In the genomic region with DNA sequence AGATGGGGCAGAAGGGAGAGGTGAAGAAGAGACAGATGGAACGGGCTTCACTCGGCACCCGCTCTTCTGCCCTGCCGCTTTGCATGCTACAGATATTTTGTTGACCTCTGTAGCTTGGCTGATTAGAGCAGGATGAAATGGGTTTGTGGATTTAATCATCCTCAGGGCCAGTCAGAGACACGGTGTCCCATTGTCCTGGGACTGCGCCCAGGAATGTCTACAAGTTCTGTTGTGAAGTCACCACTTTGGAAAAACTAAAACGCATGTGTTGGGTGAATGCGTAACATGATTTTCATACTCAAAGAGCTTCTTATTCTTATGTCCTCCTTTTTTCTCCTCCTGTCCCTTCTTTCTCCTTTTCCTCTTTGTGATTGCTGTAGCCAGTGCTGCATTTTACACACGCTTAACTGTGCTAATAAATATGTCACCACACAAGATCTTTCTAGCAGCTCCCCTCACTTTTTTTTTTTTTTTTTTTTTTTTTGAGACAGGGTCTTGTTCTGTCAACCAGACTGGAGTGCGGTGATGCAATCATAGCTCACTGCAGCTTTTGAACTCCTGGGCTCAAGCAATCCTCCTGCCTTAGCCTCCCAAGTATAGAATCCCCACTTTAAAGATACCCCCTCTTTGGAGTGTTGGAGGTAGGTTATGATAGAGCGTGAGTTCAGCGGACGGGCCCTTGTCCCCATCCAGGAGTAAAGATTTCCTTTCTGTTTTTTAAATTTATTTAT, we compare ENCODE assay signal across 24 cellular contexts. TPM values are rescaled to one million over a fixed set of nuclear protein-coding genes. Genes with fewer than 3 reads are reported as not detected.
DNase-seq lines count a peak whose midpoint lies in the region; TF ChIP-seq lines count a peak whose summit lies in the region.
"Had no signal": no experiment of that assay in that cellular context is flagged by ENCODE, and none has a peak within 500 bp of the region (broad histone marks: within the 10 kb centered on the region; RNA-seq: fewer than 3 reads in every experiment).

No MANE protein-coding gene starts in this region.

- intact Hi-C loops in Caco-2 (cut with micrococcal nuclease; ENCODE audit: unreplicated experiment): no loop called here

- H3K9ac ChIP-seq in GM23248 (no peak overlapping the region), neural progenitor cell (no peak overlapping the region)
- H3K9ac ChIP-seq: SK-N-SH had no signal

- H3K36me3 Mint-ChIP-seq in neural progenitor cell (no peaks in the 10 kb centered on the region), Caco-2 (ENCODE audit: insufficient read depth, unreplicated experiment) (no peaks in the 10 kb centered on the region)
- no peaks in the 10 kb centered on the region for H3K36me3 Mint-ChIP-seq in activated naive CD8-positive, alpha-beta T cell treated with anti-CD3 and anti-CD28 coated beads for 36 hours
- H3K36me3 Mint-ChIP-seq: CD8-positive, alpha-beta memory T cell; IgD-negative memory B cell had no signal

- TF ChIP-seq CTCF in AG10803 (conservative IDR thresholded peaks at IDR 0.05; ENCODE audit: low read length) (no peak), neural progenitor cell (IDR thresholded peaks at IDR 0.05) (no peak), Caco-2 (IDR thresholded peaks at IDR 0.05; ENCODE audit: insufficient read depth in 1 of 2, low read depth in 1 of 2, low read length in 1 of 2, severe bottlenecking in 1 of 2, unreplicated experiment in 1 of 2) (no peak)

- no TSS peak for BruUV-seq in Caco-2 (replicated peaks; lab: Mats Ljungman, UMichigan)

- in situ Hi-C loops in GM23248 (cut with MboI): no loop called here

- H3K36me3 ChIP-seq in GM23248 (ENCODE audit: low read depth) (no peaks in the 10 kb centered on the region), neural progenitor cell (no peaks in the 10 kb centered on the region), Caco-2 (ENCODE audit: control insufficient read depth, insufficient read depth, low read length) (no peaks in the 10 kb centered on the region)
- H3K36me3 ChIP-seq: Peyer's patch had no signal

- POLR2A ChIA-PET in Caco-2 (lab: Charles Lee): interaction anchor here (0.6 kb wide), 1 partner anchor 193 kb away, joined by 3 read pairs; no protein-coding TSS in a partner anchor

- H3K4me1 Mint-ChIP-seq in neural progenitor cell: peaks cover 37% of the 10 kb centered on the region
- H3K4me1 Mint-ChIP-seq in Caco-2 (ENCODE audit: low read depth, unreplicated experiment): no peaks in the 10 kb centered on the region
- H3K4me1 Mint-ChIP-seq in activated naive CD8-positive, alpha-beta T cell treated with anti-CD3 and anti-CD28 coated beads for 36 hours: no peaks in the 10 kb centered on the region
- H3K4me1 Mint-ChIP-seq: CD8-positive, alpha-beta memory T cell; H9 had no signal

- H3K27me3 ChIP-seq in GM23248 (replicated peaks; ENCODE audit: insufficient read depth) (no peaks in the 10 kb centered on the region), neural progenitor cell (no peaks in the 10 kb centered on the region), Caco-2 (replicated peaks; ENCODE audit: control insufficient read depth, insufficient read depth, low read length) (no peaks in the 10 kb centered on the region)
- H3K27me3 ChIP-seq: MG63, Peyer's patch had no signal

- H4K20me1 ChIP-seq in GM23248 (ENCODE audit: insufficient read depth) (no peaks in the 10 kb centered on the region), neural progenitor cell (ENCODE audit: low read depth) (no peaks in the 10 kb centered on the region)

- H3K79me2 ChIP-seq in GM23248 (ENCODE audit: insufficient read depth) (no peaks in the 10 kb centered on the region), neural progenitor cell (ENCODE audit: low read depth) (no peaks in the 10 kb centered on the region)

- H3K27ac ChIP-seq in GM23248 (no peak overlapping the region), neural progenitor cell (no peak overlapping the region)
- H3K27ac ChIP-seq: HL-60, Peyer's patch had no signal

- peaks cover 21% of the 10 kb centered on the region for H3F3A ChIP-seq in GM23248 (ENCODE audit: insufficient read depth)
- no peaks in the 10 kb centered on the region for H3F3A ChIP-seq in neural progenitor cell (ENCODE audit: low read depth)

- H3K4me1 ChIP-seq in GM23248 (ENCODE audit: insufficient read depth) (peaks cover 25% of the 10 kb centered on the region), neural progenitor cell (no peaks in the 10 kb centered on the region), Caco-2 (no peaks in the 10 kb centered on the region)
- H3K4me1 ChIP-seq: Peyer's patch had no signal

- H3K4me3 Mint-ChIP-seq in neural progenitor cell: no peak overlapping the region
- H3K4me3 Mint-ChIP-seq in Caco-2 (ENCODE audit: unreplicated experiment): no peak overlapping the region
- no peak overlapping the region for H3K4me3 Mint-ChIP-seq in activated naive CD8-positive, alpha-beta T cell treated with anti-CD3 and anti-CD28 coated beads for 36 hours
- H3K4me3 Mint-ChIP-seq: CD8-positive, alpha-beta memory T cell; H9; IgD-negative memory B cell had no signal

- H3K9me2 ChIP-seq in GM23248 (ENCODE audit: insufficient read depth): no peaks in the 10 kb centered on the region
- H3K9me2 ChIP-seq: SK-N-SH had no signal

- CTCF ChIA-PET in Caco-2 (lab: Charles Lee): interaction anchor here (0.6 kb wide), 1 partner anchor 58 kb away, joined by 3 read pairs; no protein-coding TSS in a partner anchor

- H3K27me3 Mint-ChIP-seq in neural progenitor cell (ENCODE audit: insufficient read depth, low read depth): peaks cover 13% of the 10 kb centered on the region
- H3K27me3 Mint-ChIP-seq in Caco-2 (ENCODE audit: insufficient read depth, unreplicated experiment): no peaks in the 10 kb centered on the region
- no peaks in the 10 kb centered on the region for H3K27me3 Mint-ChIP-seq in activated naive CD8-positive, alpha-beta T cell treated with anti-CD3 and anti-CD28 coated beads for 36 hours
- H3K27me3 Mint-ChIP-seq: IgD-negative memory B cell had no signal

- 44 to 52% methylated on average over 13 of the region's 13 CpGs for WGBS in GM23248 (ENCODE audit: low coverage in 1 of 2, low lambda C conversion rate in 2 of 2, missing lambda C conversion rate in 2 of 2), 2 experiments

- H3K4me2 ChIP-seq in GM23248 (ENCODE audit: unreplicated experiment) (peak overlapping the region; percentile 13), neural progenitor cell (no peak overlapping the region)
- H3K4me2 ChIP-seq: SK-N-SH had no signal

- H3K9me3 Mint-ChIP-seq in neural progenitor cell (peaks cover 30% of the 10 kb centered on the region), Caco-2 (ENCODE audit: unreplicated experiment) (peaks cover 9% of the 10 kb centered on the region)
- peaks cover 6% of the 10 kb centered on the region for H3K9me3 Mint-ChIP-seq in activated naive CD8-positive, alpha-beta T cell treated with anti-CD3 and anti-CD28 coated beads for 36 hours
- H3K9me3 Mint-ChIP-seq: CD8-positive, alpha-beta memory T cell; IgD-negative memory B cell had no signal

- H3K9me3 ChIP-seq in GM23248 (ENCODE audit: low read depth) (no peaks in the 10 kb centered on the region), neural progenitor cell (ENCODE audit: low read depth) (no peaks in the 10 kb centered on the region), Caco-2 (no peaks in the 10 kb centered on the region)
- H3K9me3 ChIP-seq: MG63, Peyer's patch, SK-N-SH had no signal

- H3K27ac Mint-ChIP-seq in neural progenitor cell: peak overlapping the region; percentile 93
- no peak overlapping the region for H3K27ac Mint-ChIP-seq in Caco-2 (ENCODE audit: unreplicated experiment)
- H3K27ac Mint-ChIP-seq in activated naive CD8-positive, alpha-beta T cell treated with anti-CD3 and anti-CD28 coated beads for 36 hours: no peak overlapping the region
- H3K27ac Mint-ChIP-seq: CD8-positive, alpha-beta memory T cell; H9; IgD-negative memory B cell had no signal

- peak; percentile 82 for DNase-seq in AG10803 (ENCODE audit: low read depth)
- DNase-seq in GM23248: peak; percentile 82
- DNase-seq in fibroblast of gingiva (ENCODE audit: low read depth): peak; percentile 39
- no peak for DNase-seq in neural progenitor cell (ENCODE audit: low spot score)
- no peak for DNase-seq in NCI-H510A treated with DMSO at 0.1 percent for 48 hours (lab: John Stamatoyannopoulos, UW)
- DNase-seq in Caco-2: no peak
- DNase-seq in iPS-NIHi7 (ENCODE audit: extremely low spot score): no peak
- no peak for DNase-seq in activated naive CD8-positive, alpha-beta T cell treated with anti-CD3 and anti-CD28 coated beads for 36 hours
- DNase-seq: C1 segment of cervical spinal cord; CD8-positive, alpha-beta memory T cell; H9; Kasumi-1; MG63; NCI-H1048; NCI-H1436 treated with DMSO at 0.1 percent for 48 hours; NCI-H2029 treated with DMSO at 0.1 percent for 48 hours; NCI-H2171; NCI-H446 treated with DMSO at 0.1 percent for 48 hours; Peyer's patch; Right ventricle myocardium superior; SK-N-SH had no signal

- no peak overlapping the region for H3K4me3 ChIP-seq in AG10803 (ENCODE audit: low read length)
- H3K4me3 ChIP-seq in GM23248: no peak overlapping the region
- no peak overlapping the region for H3K4me3 ChIP-seq in neural progenitor cell
- no peak overlapping the region for H3K4me3 ChIP-seq in Caco-2 (ENCODE audit: low read depth, low read length)
- H3K4me3 ChIP-seq: MG63, Peyer's patch had no signal

- H2AFZ ChIP-seq in GM23248 (peak overlapping the region; percentile 26; the same call in 1 of the 2 replicates), neural progenitor cell (replicated peaks) (no peak overlapping the region)

RNA-seq across cellular contexts. Expression of gene CPA4, which starts 3.4 kb away (rescaled TPM):
- 8.6 and 16.7 TPM in 2 replicates for total RNA-seq in GM23248 (2014; rRNA removed; shearing (Covaris generic))
- polyA plus RNA-seq in GM23248 (2016; fragmentation: Nextera tagmentation; extraction: Ambion mirVana): 10.4 and 11.9 TPM in 2 replicates
- total RNA-seq in neural progenitor cell (ENCODE audit: low replicate concordance) (not detected in 2 replicates), Caco-2 (2022) (0.59 and 0.72 TPM in 2 replicates)
- not detected for total RNA-seq in activated naive CD8-positive, alpha-beta T cell treated with anti-CD3 and anti-CD28 coated beads for 36 hours
- total RNA-seq: CD8-positive, alpha-beta memory T cell; H9; Peyer's patch; Right ventricle myocardium superior had no signal
- polyA plus RNA-seq: CD8-positive, alpha-beta memory T cell; IgD-negative memory B cell had no signal

RNA-seq across cellular contexts. Expression of gene CPA2, which starts 29.7 kb away (rescaled TPM):
- total RNA-seq in GM23248 (2014; rRNA removed; shearing (Covaris generic)): not detected in 2 replicates
- polyA plus RNA-seq in GM23248 (2016; fragmentation: Nextera tagmentation; extraction: Ambion mirVana): not detected in 2 replicates
- total RNA-seq in neural progenitor cell (ENCODE audit: low replicate concordance): 0.65 and 0.82 TPM in 2 replicates
- 26.1 and 27.6 TPM in 2 replicates for total RNA-seq in Caco-2 (2022)
- total RNA-seq in activated naive CD8-positive, alpha-beta T cell treated with anti-CD3 and anti-CD28 coated beads for 36 hours: under 1 TPM in 1 of 2 experiments, not detected in 1; 0.16 TPM
- total RNA-seq: CD8-positive, alpha-beta memory T cell; H9; HT1080; Right ventricle myocardium superior had no signal
- polyA plus RNA-seq: CD8-positive, alpha-beta memory T cell; IgD-negative memory B cell had no signal

RNA-seq across cellular contexts. Expression of gene CPA5, which starts 48.2 kb away (rescaled TPM):
- total RNA-seq in GM23248 (2014; rRNA removed; shearing (Covaris generic)): not detected in 2 replicates
- polyA plus RNA-seq in GM23248 (2016; fragmentation: Nextera tagmentation; extraction: Ambion mirVana): 0.23 TPM in 1 of 2 replicates, not detected in the other
- 0.50 TPM in 1 of 2 replicates, not detected in the other for total RNA-seq in neural progenitor cell (ENCODE audit: low replicate concordance)
- total RNA-seq in Caco-2 (2022): not detected in 2 replicates
- total RNA-seq in activated naive CD8-positive, alpha-beta T cell treated with anti-CD3 and anti-CD28 coated beads for 36 hours: 1 to 10 TPM; 3.5 to 3.6 TPM
- total RNA-seq: H9, HT1080, Peyer's patch, Right ventricle myocardium superior had no signal
- polyA plus RNA-seq: IgD-negative memory B cell had no signal

Comparison
In these comparisons a context has a peak if more than half of its experiments do, and no peak if none do; other contexts are left out.
1. DNase-seq: peak in AG10803 (single experiment), GM23248 (single experiment) and fibroblast of gingiva (single experiment); none in neural progenitor cell (single experiment), NCI-H510A treated with DMSO at 0.1 percent for 48 hours (single experiment), Caco-2 (0 of 2), iPS-NIHi7 (single experiment) and activated naive CD8-positive, alpha-beta T cell treated with anti-CD3 and anti-CD28 coated beads for 36 hours (single experiment).
2. RNA of gene CPA2, which starts 29.7 kb away (total RNA-seq): 26.1 to 27.6 TPM in Caco-2; 0.65 to 0.82 TPM in neural progenitor cell, 0.16 TPM in activated naive CD8-positive, alpha-beta T cell treated with anti-CD3 and anti-CD28 coated beads for 36 hours and not detected in GM23248; every median in the first group is over 10 times any median in the second.